9 cellular contexts compared by ENCODE assay signal in genomic region chr12:54054442-54055332, GRCh38. TPM values are rescaled to one million over a fixed set of nuclear protein-coding genes. Genes with fewer than 3 reads are reported as not detected.
DNase-seq lines count a peak whose midpoint lies in the region; ATAC-seq, FAIRE-seq and TF ChIP-seq lines count a peak whose summit lies in the region.
"Had no signal": no experiment of that assay in that cellular context is flagged by ENCODE, and none has a peak within 500 bp of the region (broad histone marks: within the 10 kb centered on the region; RNA-seq: fewer than 3 reads in every experiment).

No MANE protein-coding gene starts in this region.

- peaks cover 6% of the 10 kb centered on the region for H3K36me3 Mint-ChIP-seq in Caco-2 (ENCODE audit: insufficient read depth, unreplicated experiment)

- H3K27me3 Mint-ChIP-seq in Caco-2 (ENCODE audit: insufficient read depth, unreplicated experiment) = no peaks in the 10 kb centered on the region

- no peaks in the 10 kb centered on the region for H3K27me3 ChIP-seq in Caco-2 (replicated peaks; ENCODE audit: control insufficient read depth, insufficient read depth, low read length)
- peaks cover 96 to 100% (median 99%) of the 10 kb centered on the region in 4 experiments for H3K27me3 ChIP-seq in H1 (replicated peaks in 1 of 4; ENCODE audit: control insufficient read depth in 3 of 4, extremely low read depth in 1 of 4, insufficient read depth in 3 of 4, low read length in 3 of 4)
- H3K27me3 ChIP-seq in mesendoderm (ENCODE audit: insufficient read depth, low read length, poor library complexity) = peaks cover 98% of the 10 kb centered on the region

- H3K4me1 ChIP-seq in Caco-2 = peaks cover 14% of the 10 kb centered on the region
- peaks cover 4 to 22% (median 10%) of the 10 kb centered on the region in 4 experiments; a peak in 6 of 7 replicates for H3K4me1 ChIP-seq in H1 (replicated peaks in 1 of 4; ENCODE audit: control insufficient read depth in 3 of 4, insufficient read depth in 4 of 4, low read length in 3 of 4)
- no peaks in the 10 kb centered on the region for H3K4me1 ChIP-seq in mesendoderm (ENCODE audit: control insufficient read depth, low read depth, low read length)

- H3K79me1 ChIP-seq in H1 (ENCODE audit: low read depth, low read length) = no peaks in the 10 kb centered on the region
- H3K79me1 ChIP-seq in mesendoderm (ENCODE audit: low read length) = no peaks in the 10 kb centered on the region

- H3K4me2 ChIP-seq in H1 (ENCODE audit: insufficient read depth in 1 of 2, low read depth in 2 of 2, low read length in 2 of 2) = peak overlapping the region in 1 of 2 experiments; percentile 50; a peak in 1 of 4 replicates
- H3K4me2 ChIP-seq in mesendoderm (ENCODE audit: low read length) = no peak overlapping the region

- H3K9me3 ChIP-seq in Caco-2 (no peaks in the 10 kb centered on the region), H1 (ENCODE audit: insufficient read depth in 2 of 2, low read depth in 1 of 2, low read length in 1 of 2) (no peaks in the 10 kb centered on the region)

- no peak overlapping the region for H3K27ac ChIP-seq in H1 (ENCODE audit: low read depth, low read length)
- H3K27ac ChIP-seq in mesendoderm (ENCODE audit: low read depth, low read length) = no peak overlapping the region

- H3K36me3 ChIP-seq in Caco-2 (ENCODE audit: control insufficient read depth, insufficient read depth, low read length) (no peaks in the 10 kb centered on the region), H1 (ENCODE audit: control insufficient read depth in 2 of 4, insufficient read depth in 4 of 4, low read length in 3 of 4) (no peaks in the 10 kb centered on the region), mesendoderm (ENCODE audit: control insufficient read depth, insufficient read depth, low read length) (no peaks in the 10 kb centered on the region)

- TF ChIP-seq CTCF in Caco-2 (IDR thresholded peaks at IDR 0.05; ENCODE audit: insufficient read depth in 1 of 2, low read depth in 1 of 2, low read length in 1 of 2, severe bottlenecking in 1 of 2, unreplicated experiment in 1 of 2) (no peak), H1 (IDR thresholded peaks at IDR 0.05; ENCODE audit: control extremely low read depth in 1 of 3, insufficient read depth in 1 of 3, low read depth in 1 of 3, low read length in 3 of 3) (no peak), GM10248 (IDR thresholded peaks at IDR 0.05; ENCODE audit: control extremely low read depth, extremely low read depth, low read depth, missing control alignments) (no peak)

- no peak for ATAC-seq in HG02884 (IDR thresholded peaks at IDR 0.05; ENCODE audit: unreplicated experiment)

- no peaks in the 10 kb centered on the region for H3K9me3 Mint-ChIP-seq in Caco-2 (ENCODE audit: unreplicated experiment)
- H3K9me3 Mint-ChIP-seq: HFFc6 had no signal

- no peak for TF ChIP-seq POLR2A in H1 (IDR thresholded peaks at IDR 0.05; ENCODE audit: control extremely low read depth in 1 of 2, low read depth in 2 of 2, low read length in 2 of 2)

- H3K4ac ChIP-seq in H1 (replicated peaks; ENCODE audit: insufficient read length, low read depth, low read length) (no peak overlapping the region), mesendoderm (ENCODE audit: low read depth, low read length) (no peak overlapping the region)

- no peak overlapping the region for H4K5ac ChIP-seq in H1 (ENCODE audit: insufficient read length, low read depth, low read length)
- no peak overlapping the region for H4K5ac ChIP-seq in mesendoderm (ENCODE audit: low read length)

- H3K18ac ChIP-seq in H1 (ENCODE audit: extremely low read depth, low read length) = no peak overlapping the region
- no peak overlapping the region for H3K18ac ChIP-seq in mesendoderm (ENCODE audit: low read length)

- intact Hi-C loops in Caco-2 (cut with micrococcal nuclease; ENCODE audit: unreplicated experiment) = no loop called here

- POLR2A ChIA-PET in Caco-2 (lab: Charles Lee) = interaction anchor here (0.7 to 1.3 kb wide), 2 partner anchors 22 to 38 kb away, joined by 3 read pairs; partner anchors contain the start of gene HOXC5
- POLR2A ChIA-PET in H1 (lab: Charles Lee; ENCODE audit: partially characterized antibody) = no interaction called here
- POLR2A ChIA-PET in GM10248 (lab: Yijun Ruan, JAX) = no interaction called here

- H3K23ac ChIP-seq in H1 (ENCODE audit: insufficient read length) (no peak overlapping the region), mesendoderm (ENCODE audit: low read length) (no peak overlapping the region)

- H3K4me1 Mint-ChIP-seq in Caco-2 (ENCODE audit: low read depth, unreplicated experiment) = peaks cover 24% of the 10 kb centered on the region

- WGBS in H1 (ENCODE audit: extremely low coverage in 1 of 2, insufficient coverage in 1 of 2, insufficient read length in 1 of 2, insufficient replicate concordance in 2 of 2, low coverage in 1 of 2, low lambda C conversion rate in 2 of 2, missing lambda C conversion rate in 1 of 2), 2 experiments = 11% methylated on average over 26 of the region's 33 CpGs; no CpG with 5 or more reads in 1 of the 2 experiments
- WGBS in mesendoderm (ENCODE audit: extremely low coverage, insufficient coverage, low lambda C conversion rate) = no CpG with 5 or more reads among the region's 33 CpGs

- H4K20me1 ChIP-seq in H1 (replicated peaks in 1 of 2; ENCODE audit: control insufficient read depth in 1 of 2, insufficient read depth in 2 of 2, low read length in 2 of 2) = peaks cover 12 to 15% of the 10 kb centered on the region in 2 experiments

- H2AFZ ChIP-seq in H1 (ENCODE audit: low read length) = no peak overlapping the region

- H2BK15ac ChIP-seq in H1 (ENCODE audit: low read length) (no peak overlapping the region), mesendoderm (replicated peaks; ENCODE audit: low read depth) (no peak overlapping the region)

- no peak overlapping the region for H3K9ac ChIP-seq in H1 (replicated peaks in 1 of 4; ENCODE audit: extremely low read depth in 1 of 4, low read depth in 3 of 4, low read length in 3 of 4)
- no peak overlapping the region for H3K9ac ChIP-seq in mesendoderm (ENCODE audit: low read length)

- no TSS peak for BruUV-seq in Caco-2 (replicated peaks; lab: Mats Ljungman, UMichigan)

- H2BK120ac ChIP-seq in H1 (replicated peaks; ENCODE audit: low read depth, low read length) (no peak overlapping the region), mesendoderm (ENCODE audit: low read depth, low read length) (no peak overlapping the region)

- no peak overlapping the region for H4K91ac ChIP-seq in H1 (replicated peaks; ENCODE audit: insufficient read length, low read length)

- TF ChIP-seq RAD21 in H1 (IDR thresholded peaks at IDR 0.05 in 1 of 2, conservative IDR thresholded peaks at IDR 0.05 in 1 of 2; ENCODE audit: low read depth in 2 of 2, low read length in 2 of 2) = no peak

- peaks cover 3% of the 10 kb centered on the region for H3K23me2 ChIP-seq in H1 (ENCODE audit: low read depth, low read length)

- no peak overlapping the region for H4K8ac ChIP-seq in H1 (ENCODE audit: extremely low read depth, insufficient read depth, low read length)
- no peak overlapping the region for H4K8ac ChIP-seq in mesendoderm (ENCODE audit: low read depth, low read length)

- no peak for TF ChIP-seq EP300 in H1 (IDR thresholded peaks at IDR 0.05; ENCODE audit: borderline replicate concordance in 1 of 2, low read depth in 2 of 2, low read length in 2 of 2)

- FAIRE-seq in H1 (lab: Jason Lieb, UNC) = no peak

- H2BK5ac ChIP-seq in H1 (ENCODE audit: low read depth, low read length) (no peak overlapping the region), mesendoderm (ENCODE audit: low read length) (no peak overlapping the region)

- H3K56ac ChIP-seq in H1 (replicated peaks; ENCODE audit: insufficient read length, low read depth, low read length) (no peak overlapping the region), mesendoderm (ENCODE audit: low read length) (no peak overlapping the region)

- no peak overlapping the region for H2BK20ac ChIP-seq in H1 (ENCODE audit: low read length)

- H3K4me3 ChIP-seq in Caco-2 (ENCODE audit: low read depth, low read length) (peak overlapping the region; percentile 38), H1 (ENCODE audit: extremely low read depth in 1 of 4, insufficient read depth in 2 of 4, low read depth in 3 of 4, low read length in 4 of 4) (no peak overlapping the region; a peak in 1 of 8 replicates), mesendoderm (ENCODE audit: low read length) (no peak overlapping the region)

- DNase-seq in Caco-2 = no peak
- peak; percentile 50 for DNase-seq in NCI-H1092 (lab: John Stamatoyannopoulos, UW)
- no peak for DNase-seq in H1 (ENCODE audit: low read depth in 1 of 2, low spot score in 2 of 2)
- DNase-seq in renal cortical epithelial cell (ENCODE audit: low read depth) = peak; percentile 48
- DNase-seq in GM10248 (ENCODE audit: extremely low spot score) = no peak
- DNase-seq in mesendoderm = no peak
- no peak for DNase-seq in NCI-H1105 treated with DMSO at 0.1 percent for 48 hours (lab: John Stamatoyannopoulos, UW)
- DNase-seq: HFFc6 had no signal

- H2AK5ac ChIP-seq in H1 (ENCODE audit: low read depth, low read length) (no peak overlapping the region), mesendoderm (ENCODE audit: low read length) (no peak overlapping the region)

- no peak overlapping the region for H2BK12ac ChIP-seq in H1 (ENCODE audit: low read depth, low read length)

- H3K79me2 ChIP-seq in H1 (ENCODE audit: control insufficient read depth in 1 of 2, insufficient read depth in 2 of 2, low read length in 2 of 2) = no peaks in the 10 kb centered on the region
- no peaks in the 10 kb centered on the region for H3K79me2 ChIP-seq in mesendoderm (ENCODE audit: control insufficient read depth, insufficient read depth, low read length)

- no peak overlapping the region for H3K14ac ChIP-seq in H1 (ENCODE audit: insufficient read length)

- no peak overlapping the region for H3K27ac Mint-ChIP-seq in Caco-2 (ENCODE audit: unreplicated experiment)
- H3K27ac Mint-ChIP-seq: HFFc6 had no signal

- H3K4me3 Mint-ChIP-seq in Caco-2 (ENCODE audit: unreplicated experiment) = peak overlapping the region; percentile 51
- H3K4me3 Mint-ChIP-seq: HFFc6 had no signal

- CTCF ChIA-PET in Caco-2 (lab: Charles Lee) = interaction anchor here (0.6 to 1.5 kb wide), 5 partner anchors 22 to 300 kb away, joined by 3 to 10 read pairs (median 7); no protein-coding TSS in a partner anchor
- CTCF ChIA-PET in H1 (lab: Charles Lee; ENCODE audit: partially characterized antibody) = interaction anchor here (0.7 to 4.9 kb wide), 17 partner anchors 10 to 158 kb away, joined by 3 to 34 read pairs (median 4); partner anchors contain the start of gene HOXC5
- CTCF ChIA-PET in GM10248 (lab: Yijun Ruan, JAX) = interaction anchor here (0.8 to 2.8 kb wide), 5 partner anchors 23 to 325 kb away, joined by 3 to 9 read pairs (median 4); no protein-coding TSS in a partner anchor

RNA-seq across cellular contexts. Expression of gene HOXC4, which starts 1.1 kb away (rescaled TPM):
- total RNA-seq in Caco-2 (2022) = 2.9 and 4.1 TPM in 2 replicates
- total RNA-seq in H1 (2021; fragmentation: NEBNext Ultra II Directional; extraction: Animal tissue kit (Norgen Biotek cat#: 25700)) = not detected in 2 replicates
- not detected in 2 replicates for polyA plus RNA-seq in H1 (2011; rRNA removed)
- not detected for polyA plus RNA-seq in H1 (2011; cell fraction: cytosol; rRNA removed)
- polyA plus RNA-seq in H1 (2011; cell fraction: nucleus; rRNA removed) = not detected
- not detected in 4 replicates for polyA plus RNA-seq in H1 (2012, experiment 1 of 2)
- not detected for polyA plus RNA-seq in H1 (2012, experiment 2 of 2)
- 0.02 TPM for polyA plus RNA-seq in H1 (2013, experiment 1 of 2)
- polyA plus RNA-seq in H1 (2013, experiment 2 of 2) = 0.02 TPM
- not detected in 2 replicates for polyA minus RNA-seq in H1 (2011; rRNA and poly(A)+ RNA removed)
- not detected for polyA minus RNA-seq in H1 (2011; cell fraction: cytosol; rRNA and poly(A)+ RNA removed)
- polyA minus RNA-seq in H1 (2011; cell fraction: nucleus; rRNA and poly(A)+ RNA removed) = not detected
- total RNA-seq in renal cortical epithelial cell = 0.52 and 1.5 TPM in 2 replicates
- not detected for polyA plus RNA-seq in mesendoderm (2013, experiment 1 of 2)
- polyA plus RNA-seq in mesendoderm (2013, experiment 2 of 2) = not detected

RNA-seq across cellular contexts. Expression of gene HOXC5, which starts 21.8 kb away (rescaled TPM):
- total RNA-seq in Caco-2 (2022) = 3.4 and 3.6 TPM in 2 replicates
- total RNA-seq in H1 (2021; fragmentation: NEBNext Ultra II Directional; extraction: Animal tissue kit (Norgen Biotek cat#: 25700)) = not detected in 2 replicates
- not detected in 2 replicates for polyA plus RNA-seq in H1 (2011; rRNA removed)
- polyA plus RNA-seq in H1 (2011; cell fraction: cytosol; rRNA removed) = not detected
- polyA plus RNA-seq in H1 (2011; cell fraction: nucleus; rRNA removed) = not detected
- not detected in 4 replicates for polyA plus RNA-seq in H1 (2012, experiment 1 of 2)
- polyA plus RNA-seq in H1 (2012, experiment 2 of 2) = not detected
- polyA plus RNA-seq in H1 (2013, experiment 1 of 2) = not detected
- not detected for polyA plus RNA-seq in H1 (2013, experiment 2 of 2)
- polyA minus RNA-seq in H1 (2011; rRNA and poly(A)+ RNA removed) = not detected in 2 replicates
- not detected for polyA minus RNA-seq in H1 (2011; cell fraction: cytosol; rRNA and poly(A)+ RNA removed)
- polyA minus RNA-seq in H1 (2011; cell fraction: nucleus; rRNA and poly(A)+ RNA removed) = not detected
- total RNA-seq in renal cortical epithelial cell = 0.80 TPM in 1 of 2 replicates, not detected in the other
- polyA plus RNA-seq in mesendoderm (2013, experiment 1 of 2) = not detected
- polyA plus RNA-seq in mesendoderm (2013, experiment 2 of 2) = not detected

RNA-seq across cellular contexts. Expression of gene HOXC6, which starts 26.4 kb away (rescaled TPM):
- 10.2 and 12.1 TPM in 2 replicates for total RNA-seq in Caco-2 (2022)
- not detected in 2 replicates for total RNA-seq in H1 (2021; fragmentation: NEBNext Ultra II Directional; extraction: Animal tissue kit (Norgen Biotek cat#: 25700))
- polyA plus RNA-seq in H1 (2011; rRNA removed) = not detected in 2 replicates
- polyA plus RNA-seq in H1 (2011; cell fraction: cytosol; rRNA removed) = not detected
- not detected for polyA plus RNA-seq in H1 (2011; cell fraction: nucleus; rRNA removed)
- not detected in 4 replicates for polyA plus RNA-seq in H1 (2012, experiment 1 of 2)
- not detected for polyA plus RNA-seq in H1 (2012, experiment 2 of 2)
- not detected for polyA plus RNA-seq in H1 (2013, experiment 1 of 2)
- not detected for polyA plus RNA-seq in H1 (2013, experiment 2 of 2)
- not detected in 2 replicates for polyA minus RNA-seq in H1 (2011; rRNA and poly(A)+ RNA removed)
- polyA minus RNA-seq in H1 (2011; cell fraction: cytosol; rRNA and poly(A)+ RNA removed) = not detected
- not detected for polyA minus RNA-seq in H1 (2011; cell fraction: nucleus; rRNA and poly(A)+ RNA removed)
- 0.35 and 6.0 TPM in 2 replicates for total RNA-seq in renal cortical epithelial cell
- 0.01 TPM for polyA plus RNA-seq in mesendoderm (2013, experiment 1 of 2)
- polyA plus RNA-seq in mesendoderm (2013, experiment 2 of 2) = 0.04 TPM

RNA-seq across cellular contexts. Expression of gene HOXC8, which starts 45.9 kb away (rescaled TPM):
- total RNA-seq in Caco-2 (2022) (10.8 and 11.3 TPM in 2 replicates), renal cortical epithelial cell (0.87 and 1.8 TPM in 2 replicates)
- not detected in 2 replicates for total RNA-seq in H1 (2021; fragmentation: NEBNext Ultra II Directional; extraction: Animal tissue kit (Norgen Biotek cat#: 25700))
- not detected in 2 replicates for polyA plus RNA-seq in H1 (2011; rRNA removed)
- polyA plus RNA-seq in H1 (2011; cell fraction: cytosol; rRNA removed) = not detected
- polyA plus RNA-seq in H1 (2011; cell fraction: nucleus; rRNA removed) = not detected
- 0.09 TPM in 1 of 4 replicates, not detected in the others for polyA plus RNA-seq in H1 (2012, experiment 1 of 2)
- not detected for polyA plus RNA-seq in H1 (2012, experiment 2 of 2)
- not detected for polyA plus RNA-seq in H1 (2013, experiment 1 of 2)
- polyA plus RNA-seq in H1 (2013, experiment 2 of 2) = not detected
- polyA minus RNA-seq in H1 (2011; rRNA and poly(A)+ RNA removed) = not detected in 2 replicates
- polyA minus RNA-seq in H1 (2011; cell fraction: cytosol; rRNA and poly(A)+ RNA removed) = not detected
- not detected for polyA minus RNA-seq in H1 (2011; cell fraction: nucleus; rRNA and poly(A)+ RNA removed)
- not detected for polyA plus RNA-seq in mesendoderm (2013, experiment 1 of 2)
- polyA plus RNA-seq in mesendoderm (2013, experiment 2 of 2) = not detected
- total RNA-seq: HFFc6 had no signal

RNA-seq across cellular contexts. Expression of gene HOXC9, which starts 54.7 kb away (rescaled TPM):
- total RNA-seq in Caco-2 (2022) = 2.9 and 3.1 TPM in 2 replicates
- not detected in 2 replicates for total RNA-seq in H1 (2021; fragmentation: NEBNext Ultra II Directional; extraction: Animal tissue kit (Norgen Biotek cat#: 25700))
- polyA plus RNA-seq in H1 (2011; rRNA removed) = not detected in 2 replicates
- not detected for polyA plus RNA-seq in H1 (2011; cell fraction: cytosol; rRNA removed)
- polyA plus RNA-seq in H1 (2011; cell fraction: nucleus; rRNA removed) = not detected
- not detected in 4 replicates for polyA plus RNA-seq in H1 (2012, experiment 1 of 2)
- not detected for polyA plus RNA-seq in H1 (2012, experiment 2 of 2)
- not detected for polyA plus RNA-seq in H1 (2013, experiment 1 of 2)
- polyA plus RNA-seq in H1 (2013, experiment 2 of 2) = not detected
- polyA minus RNA-seq in H1 (2011; rRNA and poly(A)+ RNA removed) = not detected in 2 replicates
- not detected for polyA minus RNA-seq in H1 (2011; cell fraction: cytosol; rRNA and poly(A)+ RNA removed)
- polyA minus RNA-seq in H1 (2011; cell fraction: nucleus; rRNA and poly(A)+ RNA removed) = not detected
- total RNA-seq in renal cortical epithelial cell = 5.9 and 6.5 TPM in 2 replicates
- polyA plus RNA-seq in mesendoderm (2013, experiment 1 of 2) = not detected
- not detected for polyA plus RNA-seq in mesendoderm (2013, experiment 2 of 2)

Comparison
In these comparisons a context has a peak if more than half of its experiments do, and no peak if none do; other contexts are left out.
1. DNase-seq: peak in NCI-H1092 (single experiment) and renal cortical epithelial cell (single experiment); none in Caco-2 (0 of 2), H1 (0 of 2), GM10248 (single experiment), mesendoderm (single experiment) and NCI-H1105 treated with DMSO at 0.1 percent for 48 hours (single experiment).